In the genomic region with DNA sequence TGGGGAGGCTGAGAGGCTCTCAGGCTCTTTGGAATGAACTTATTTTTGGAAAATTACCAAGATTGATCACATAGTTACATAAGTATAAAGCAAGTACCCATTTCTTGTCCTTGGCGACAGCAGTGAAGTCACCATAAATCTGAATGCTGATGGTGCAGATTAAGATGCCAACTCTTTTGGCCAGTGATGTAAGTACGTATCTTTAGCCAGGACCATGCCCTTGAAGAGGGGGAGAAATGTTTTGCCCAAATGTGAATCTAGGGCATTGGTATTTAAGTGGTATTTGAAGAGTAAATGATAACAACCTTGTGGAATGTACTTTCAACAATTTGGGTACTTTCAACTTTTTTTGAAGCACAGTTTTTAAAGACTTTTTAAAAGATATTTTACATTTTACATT, we compare ENCODE assay signal across 18 cellular contexts.
DNase-seq lines count a peak whose midpoint lies in the region; ATAC-seq and TF ChIP-seq lines count a peak whose summit lies in the region.
"Had no signal": no experiment of that assay in that cellular context is flagged by ENCODE, and none has a peak within 500 bp of the region (broad histone marks: within the 10 kb centered on the region; RNA-seq: fewer than 3 reads in every experiment).

No MANE protein-coding gene starts in this region.

- DNase-seq in ACHN: peak; percentile 2
- DNase-seq in IMR-90: peak; percentile 26
- DNase-seq in astrocyte of the spinal cord (ENCODE audit: low read depth, low spot score): peak; percentile 35
- no peak for DNase-seq in mesenchymal stem cell
- no peak for DNase-seq in NCI-H1105 (lab: John Stamatoyannopoulos, UW)
- no peak for DNase-seq in mucosa of descending colon
- no peak for DNase-seq in amygdala (lab: John Stamatoyannopoulos, UW)
- DNase-seq in HK-2 (ENCODE audit: unreplicated experiment): no peak
- DNase-seq: activated CD4-positive, CD25-positive, alpha-beta regulatory T cell; cerebellar nuclear complex; DND-41; left ventricle myocardium inferior; NCI-H187; posterior cingulate gyrus; spleen; transverse colon had no signal

- ATAC-seq in IMR-90 (ENCODE audit: low read depth) (peak; percentile 58), mucosa of descending colon (no peak)
- ATAC-seq: Right ventricle myocardium inferior had no signal

- in situ Hi-C loops in ACHN (cut with HindIII; ENCODE audit: low pct_ligation_motif_present, low pct_unique_long_range_greater_than_20kb, low sequenced_read_pairs) (no loop called here), IMR-90 (cut with MboI; ENCODE audit: low sequenced_read_pairs) (no loop called here), astrocyte of the spinal cord (cut with HindIII; ENCODE audit: low sequenced_read_pairs) (no loop called here)

- intact Hi-C loops in IMR-90 (cut with micrococcal nuclease): no loop called here
- intact Hi-C loops in mucosa of descending colon (cut with DNase I, micrococcal nuclease): no loop called here

- TF ChIP-seq CTCF in IMR-90 (conservative IDR thresholded peaks at IDR 0.05; ENCODE audit: low read depth, low read length) (no peak), astrocyte of the spinal cord (IDR thresholded peaks at IDR 0.05; ENCODE audit: low read depth, low read length) (no peak), mucosa of descending colon (IDR thresholded peaks at IDR 0.05) (no peak)

- H3K4me3 ChIP-seq in IMR-90 (ENCODE audit: insufficient read depth, low read depth, low read length): no peak overlapping the region
- no peak overlapping the region for H3K4me3 ChIP-seq in astrocyte of the spinal cord (ENCODE audit: low read depth, low read length)
- no peak overlapping the region for H3K4me3 ChIP-seq in mesenchymal stem cell (ENCODE audit: insufficient read depth in 1 of 2, low read depth in 1 of 2, low read length in 2 of 2)
- H3K4me3 ChIP-seq in mucosa of descending colon: no peak overlapping the region
- H3K4me3 ChIP-seq: adrenal gland, left ventricle myocardium inferior, spleen, transverse colon had no signal

- TF ChIP-seq POLR2A in IMR-90 (IDR thresholded peaks at IDR 0.05; ENCODE audit: low read depth, low read length): no peak

- H2BK12ac ChIP-seq in mesenchymal stem cell (ENCODE audit: low read length in 2 of 2): peak overlapping the region in 1 of 2 experiments; percentile 84

- no peak for TF ChIP-seq RAD21 in IMR-90 (IDR thresholded peaks at IDR 0.05; ENCODE audit: low read length)

- no TSS peak for BruUV-seq in IMR-90 (replicated peaks; lab: Mats Ljungman, UMichigan)

- H3K4me1 ChIP-seq in IMR-90 (ENCODE audit: control insufficient read depth, insufficient read depth, low read length) (peaks cover 8% of the 10 kb centered on the region), mesenchymal stem cell (ENCODE audit: control insufficient read depth, insufficient read depth, low read depth, low read length) (peaks cover 7% of the 10 kb centered on the region), mucosa of descending colon (ENCODE audit: low read depth) (no peaks in the 10 kb centered on the region)
- H3K4me1 ChIP-seq: adrenal gland, left ventricle myocardium inferior had no signal

- no peaks in the 10 kb centered on the region for H3K79me1 ChIP-seq in IMR-90 (ENCODE audit: low read depth in 1 of 2, low read length in 2 of 2)
- no peaks in the 10 kb centered on the region for H3K79me1 ChIP-seq in mesenchymal stem cell (replicated peaks; ENCODE audit: low read length, poor library complexity, severe bottlenecking)

- no peak overlapping the region for H2AK9ac ChIP-seq in IMR-90 (replicated peaks; ENCODE audit: low read depth, low read length, poor library complexity)

- H3K9ac ChIP-seq in IMR-90 (ENCODE audit: low read depth, low read length) (no peak overlapping the region), mesenchymal stem cell (ENCODE audit: low read length) (no peak overlapping the region)

- no peak overlapping the region for H3K23ac ChIP-seq in IMR-90 (ENCODE audit: low read depth, low read length)
- H3K23ac ChIP-seq in mesenchymal stem cell (ENCODE audit: low read length in 2 of 2): no peak overlapping the region

- H3K18ac ChIP-seq in IMR-90 (ENCODE audit: low read depth, low read length) (peak overlapping the region; percentile 45; the same call in 1 of the 2 replicates), mesenchymal stem cell (ENCODE audit: low read depth in 1 of 2, low read length in 2 of 2) (peak overlapping the region in 1 of 2 experiments; percentile 52)

- H3K27ac ChIP-seq in IMR-90 (ENCODE audit: insufficient read depth, low read length) (no peak overlapping the region), mesenchymal stem cell (ENCODE audit: low read length, poor library complexity, severe bottlenecking) (peak overlapping the region; percentile 30)
- H3K27ac ChIP-seq: adrenal gland, left ventricle myocardium inferior, spleen, transverse colon had no signal

- H3K14ac ChIP-seq in IMR-90 (replicated peaks; ENCODE audit: low read depth, low read length) (peak overlapping the region; percentile 26; the same call in 1 of the 2 replicates), mesenchymal stem cell (ENCODE audit: low read length in 2 of 2) (no peak overlapping the region)

- no CpG with 5 or more reads among the region's 2 CpGs for WGBS in IMR-90 (ENCODE audit: extremely low coverage in 2 of 2, insufficient read length in 1 of 2), 2 experiments
- WGBS in mesenchymal stem cell: 49% methylated on average over 2 of the region's 2 CpGs

- no peak overlapping the region for H2BK5ac ChIP-seq in IMR-90 (ENCODE audit: low read depth, low read length, poor library complexity, severe bottlenecking)
- no peak overlapping the region for H2BK5ac ChIP-seq in mesenchymal stem cell (ENCODE audit: low read depth, low read length, poor library complexity, severe bottlenecking)

- H3K27me3 ChIP-seq in IMR-90 (ENCODE audit: control insufficient read depth, insufficient read depth, low read length) (no peaks in the 10 kb centered on the region), mesenchymal stem cell (ENCODE audit: control insufficient read depth in 1 of 2, insufficient read depth in 1 of 2, low read length in 2 of 2) (no peaks in the 10 kb centered on the region)
- H3K27me3 ChIP-seq: adrenal gland, spleen, transverse colon had no signal

- H3K4ac ChIP-seq in IMR-90 (ENCODE audit: low read depth, low read length) (no peak overlapping the region), mesenchymal stem cell (ENCODE audit: low read depth in 1 of 2, low read length in 2 of 2) (no peak overlapping the region)

- H3K9me1 ChIP-seq in IMR-90 (ENCODE audit: insufficient read depth, low read length): peaks cover 3% of the 10 kb centered on the region; the same call in 1 of the 2 replicates

- POLR2A ChIA-PET in IMR-90 (lab: Charles Lee; ENCODE audit: unreplicated experiment): no interaction called here

- H4K91ac ChIP-seq in IMR-90 (ENCODE audit: insufficient read depth, low read depth, low read length) (no peak overlapping the region), mesenchymal stem cell (ENCODE audit: low read length) (no peak overlapping the region)

- dilution Hi-C loops in IMR-90 (cut with HindIII; ENCODE audit: low sequenced_read_pairs, unreplicated experiment): no loop called here

- H4K8ac ChIP-seq in IMR-90 (ENCODE audit: low read depth in 2 of 2, low read length in 2 of 2): no peak overlapping the region
- no peak overlapping the region for H4K8ac ChIP-seq in mesenchymal stem cell (ENCODE audit: low read length)

- peak overlapping the region; percentile 1; the same call in 1 of the 3 replicates for H2BK15ac ChIP-seq in IMR-90 (ENCODE audit: low read depth, low read length)
- no peak overlapping the region for H2BK15ac ChIP-seq in mesenchymal stem cell (ENCODE audit: low read depth, poor library complexity, severe bottlenecking)

- no peak overlapping the region; the same call in 1 of the 2 replicates for H3K4me2 ChIP-seq in IMR-90 (ENCODE audit: low read depth, low read length)
- no peak overlapping the region for H3K4me2 ChIP-seq in mesenchymal stem cell (ENCODE audit: low read length, poor library complexity, severe bottlenecking)

- H3K36me3 ChIP-seq in IMR-90 (ENCODE audit: control insufficient read depth, insufficient read depth, low read length): no peaks in the 10 kb centered on the region
- no peaks in the 10 kb centered on the region for H3K36me3 ChIP-seq in mesenchymal stem cell (ENCODE audit: control insufficient read depth in 1 of 2, insufficient read depth in 2 of 2, low read depth in 1 of 2, low read length in 2 of 2)
- H3K36me3 ChIP-seq in mucosa of descending colon (ENCODE audit: low read depth): no peaks in the 10 kb centered on the region
- H3K36me3 ChIP-seq: adrenal gland, left ventricle myocardium inferior, spleen, transverse colon had no signal

- H2AFZ ChIP-seq in IMR-90 (replicated peaks; ENCODE audit: low read length, poor library complexity) (no peak overlapping the region), mesenchymal stem cell (ENCODE audit: low read depth, low read length) (no peak overlapping the region)

- H3K56ac ChIP-seq in IMR-90 (ENCODE audit: extremely low read depth, insufficient read depth, low read length): no peak overlapping the region

- peak overlapping the region; percentile 49; the same call in 1 of the 2 replicates for H2BK20ac ChIP-seq in IMR-90 (ENCODE audit: low read depth, low read length)

- H3K9me3 ChIP-seq in IMR-90 (ENCODE audit: control insufficient read depth, insufficient read depth, low read length) (no peaks in the 10 kb centered on the region), mesenchymal stem cell (ENCODE audit: control insufficient read depth, low read length) (no peaks in the 10 kb centered on the region), mucosa of descending colon (no peaks in the 10 kb centered on the region)
- H3K9me3 ChIP-seq: adrenal gland, left ventricle myocardium inferior, spleen, transverse colon had no signal

- H2AK5ac ChIP-seq in IMR-90 (ENCODE audit: low read depth, low read length) (no peak overlapping the region; the same call in 1 of the 2 replicates), mesenchymal stem cell (ENCODE audit: low read length, severe bottlenecking) (no peak overlapping the region)

- no peak overlapping the region for H4K5ac ChIP-seq in IMR-90 (ENCODE audit: low read depth, low read length)

- H4K20me1 ChIP-seq in IMR-90 (ENCODE audit: insufficient read depth, low read length): no peaks in the 10 kb centered on the region

- peak overlapping the region; percentile 34; the same call in 1 of the 2 replicates for H2BK120ac ChIP-seq in IMR-90 (ENCODE audit: low read depth, low read length)
- no peak overlapping the region for H2BK120ac ChIP-seq in mesenchymal stem cell (ENCODE audit: low read depth, low read length)

- CTCF ChIA-PET in IMR-90 (lab: Yijun Ruan, JAX): no interaction called here

TF ChIP-seq in IMR-90, 13 proteins besides CTCF, POLR2A, EP300 and RAD21:
- peak; percentile 45 for TF ChIP-seq MAFK (IDR thresholded peaks at IDR 0.05; ENCODE audit: low read depth, low read length)
- TF ChIP-seq MAZ (IDR thresholded peaks at IDR 0.05; ENCODE audit: borderline replicate concordance, low read depth, low read length): no peak

Comparison
In these comparisons a context has a peak if more than half of its experiments do, and no peak if none do; other contexts are left out.
1. DNase-seq: peak in ACHN (single experiment), IMR-90 (single experiment) and astrocyte of the spinal cord (single experiment); none in mesenchymal stem cell (single experiment), NCI-H1105 (single experiment), mucosa of descending colon (0 of 3), amygdala (0 of 56) and HK-2 (single experiment).